Comparison of ENCODE assay signal across 1 cellular context in genomic region chr11:69464621-69464960, GRCh38.
TF ChIP-seq lines count a peak whose summit lies in the region.

No MANE protein-coding gene starts in this region.

TF ChIP-seq in IMR-90, 13 proteins besides CTCF, POLR2A, EP300 and RAD21 (continued from another document):
- TF ChIP-seq, protein P1, sequence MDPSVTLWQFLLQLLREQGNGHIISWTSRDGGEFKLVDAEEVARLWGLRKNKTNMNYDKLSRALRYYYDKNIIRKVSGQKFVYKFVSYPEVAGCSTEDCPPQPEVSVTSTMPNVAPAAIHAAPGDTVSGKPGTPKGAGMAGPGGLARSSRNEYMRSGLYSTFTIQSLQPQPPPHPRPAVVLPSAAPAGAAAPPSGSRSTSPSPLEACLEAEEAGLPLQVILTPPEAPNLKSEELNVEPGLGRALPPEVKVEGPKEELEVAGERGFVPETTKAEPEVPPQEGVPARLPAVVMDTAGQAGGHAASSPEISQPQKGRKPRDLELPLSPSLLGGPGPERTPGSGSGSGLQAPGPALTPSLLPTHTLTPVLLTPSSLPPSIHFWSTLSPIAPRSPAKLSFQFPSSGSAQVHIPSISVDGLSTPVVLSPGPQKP (IDR thresholded peaks at IDR 0.05; ENCODE audit: borderline replicate concordance, low read depth, low read length) = no peak
- no peak for TF ChIP-seq RCOR1 (IDR thresholded peaks at IDR 0.05; ENCODE audit: insufficient replicate concordance, low read length)
- no peak for TF ChIP-seq MAZ (IDR thresholded peaks at IDR 0.05; ENCODE audit: borderline replicate concordance, low read depth, low read length)
